22 cellular contexts compared by ENCODE assay signal in the genomic region with DNA sequence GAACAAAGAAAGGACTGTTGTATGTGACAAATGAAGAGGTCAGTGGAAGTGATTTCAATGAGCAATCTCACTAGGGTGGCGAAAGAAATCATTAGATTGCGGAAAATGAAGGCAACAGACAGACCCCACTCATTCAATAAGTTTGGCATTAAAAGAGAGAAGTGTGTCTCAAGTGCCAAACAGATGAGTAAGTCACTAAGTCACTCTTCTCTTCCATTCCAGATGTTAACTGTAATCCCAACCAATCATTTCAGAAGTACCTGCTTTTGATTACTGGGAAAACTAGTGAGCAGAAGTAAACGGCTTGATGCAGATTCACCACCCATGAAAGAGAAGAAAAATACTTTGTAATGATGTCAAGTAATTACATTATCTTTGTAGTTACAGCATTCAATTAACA.
"Had no signal": no experiment of that assay in that cellular context is flagged by ENCODE, and none has a peak within 500 bp of the region (broad histone marks: within the 10 kb centered on the region; RNA-seq: fewer than 3 reads in every experiment).

No MANE protein-coding gene starts in this region.

- H3K9me3 ChIP-seq: left ventricle myocardium inferior, sigmoid colon, vagina had no signal

- ATAC-seq: activated CD4-positive, CD25-positive, alpha-beta regulatory T cell treated with anti-CD3 and anti-CD28 coated beads, Interleukin-2, amount 50 U/mL, for 24 hours; activated T-helper 17 cell treated with anti-CD3 and anti-CD28 coated beads, Interleukin-2, amount 50 U/mL, for 72 hours; naive thymus-derived CD8-positive, alpha-beta T cell; stimulated activated naive B cell treated with anti-CD40 and anti-IgM and Interleukin-4, amounts not matched to agents 10 μg/mL and 1 μg/mL and 100 μg/mL, for 72 hours had no signal

- H3K27ac ChIP-seq: cardiac muscle cell, left ventricle myocardium inferior, neural progenitor cell, sigmoid colon, vagina, VCaP had no signal

- H3K4me1 ChIP-seq: left ventricle myocardium inferior, neural progenitor cell, sigmoid colon, vagina had no signal

- H3K9ac ChIP-seq: neural progenitor cell had no signal

- H3K36me3 ChIP-seq: cardiac muscle cell, left ventricle myocardium inferior, neural progenitor cell, sigmoid colon, vagina had no signal

- H2AFZ ChIP-seq: neural progenitor cell had no signal

- H3K27me3 ChIP-seq: cardiac muscle cell, neural progenitor cell, sigmoid colon, vagina had no signal

- H3K4me3 ChIP-seq: cardiac muscle cell, left ventricle myocardium inferior, neural progenitor cell, sigmoid colon, smooth muscle cell, vagina had no signal

- DNase-seq: activated CD4-positive, alpha-beta T cell treated with anti-CD3 and anti-CD28 coated beads, Interleukin-2, amount 50 U/mL, for 1 hour; activated naive CD4-positive, alpha-beta T cell treated with Interleukin-2 at 50 U/mL for 16 hours; activated naive CD8-positive, alpha-beta T cell treated with anti-CD3 and anti-CD28 coated beads for 36 hours; activated T-cell treated with anti-CD3 and anti-CD28 coated beads, Interleukin-2, amount 50 U/mL, for 1 hour; amniotic stem cell; erythroblast; kidney; left ventricle myocardium inferior; naive thymus-derived CD8-positive, alpha-beta T cell; posterior cingulate gyrus; sigmoid colon; stimulated activated CD4-positive, alpha-beta T cell treated with anti-CD3 and anti-CD28 coated beads, Interleukin-15, amount 100 ng/mL, for 24 hours; stimulated activated CD8-positive, alpha-beta memory T cell treated with anti-CD3 and anti-CD28 coated beads, Interleukin-4, amount 100 ng/mL, for 48 hours; stimulated activated naive B cell treated with anti-CD40 and anti-IgM and Interleukin-4, amounts not matched to agents 10 μg/mL and 1 μg/mL and 100 μg/mL, for 72 hours; trophoblast cell had no signal

- H3K4me2 ChIP-seq: neural progenitor cell, smooth muscle cell had no signal
